ENCODE assay signal across 8 cellular contexts in the genomic region with DNA sequence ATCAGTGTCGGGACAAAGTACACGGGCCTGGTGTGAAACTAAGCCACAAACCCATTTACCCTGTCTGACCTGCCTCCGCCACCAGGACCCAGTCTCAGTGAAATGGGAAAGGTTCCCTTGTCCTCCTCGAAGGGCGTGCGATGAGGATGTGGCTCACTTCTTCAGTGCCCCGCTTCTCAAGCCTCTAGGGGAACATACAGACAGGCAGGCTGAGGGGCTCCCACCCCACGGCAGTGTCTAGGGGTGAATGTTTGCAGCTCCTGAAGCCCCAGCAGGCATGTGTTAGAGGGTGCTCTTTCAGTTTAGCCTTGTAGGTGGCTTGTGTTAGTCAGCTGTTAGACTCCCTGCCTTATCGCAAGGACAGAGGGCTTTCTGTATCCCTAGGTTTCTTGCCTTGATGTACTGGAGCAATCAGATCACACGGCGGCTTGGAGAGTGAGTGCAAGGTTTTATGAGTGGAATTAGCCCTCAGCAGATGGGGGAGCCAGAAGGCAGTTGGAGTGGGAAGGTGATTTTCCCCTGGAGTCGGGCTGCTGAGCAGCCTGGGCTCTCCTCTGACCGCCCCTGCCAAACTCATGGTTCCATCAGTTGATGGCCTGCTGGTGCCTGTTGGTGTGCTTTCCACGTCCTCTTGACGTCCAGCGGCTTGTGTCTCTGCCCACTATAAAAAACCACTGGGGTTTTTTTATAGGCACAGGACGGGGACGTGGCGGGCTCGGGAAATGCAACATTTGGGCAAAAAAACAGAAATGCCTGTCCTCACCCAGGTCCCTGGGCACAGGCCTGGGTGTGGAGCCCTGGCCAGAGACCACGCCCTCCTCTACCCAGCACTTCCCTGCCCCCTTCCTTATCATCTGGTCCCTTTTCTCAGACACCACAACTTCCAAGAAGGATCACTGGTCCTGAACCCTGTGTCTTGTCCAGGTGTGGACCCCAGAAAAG. TPM values are rescaled to one million over a fixed set of nuclear protein-coding genes. Genes with fewer than 3 reads are reported as not detected.
DNase-seq lines count a peak whose midpoint lies in the region; ATAC-seq and TF ChIP-seq lines count a peak whose summit lies in the region.

No MANE protein-coding gene starts in this region.

- peak overlapping the region; percentile 86 for H3K4me3 Mint-ChIP-seq in CD8-positive, alpha-beta T cell

- peak overlapping the region; percentile 94 for H3K9ac ChIP-seq in NT2/D1 (ENCODE audit: insufficient read length, low read depth)

- peak overlapping the region; percentile 84 for H3K4me3 ChIP-seq in CD8-positive, alpha-beta T cell (ENCODE audit: low read depth, low read length)
- H3K4me3 ChIP-seq in NT2/D1 (ENCODE audit: insufficient read length, low read depth) (peak overlapping the region; percentile 89), ascending aorta (peak overlapping the region; percentile 74 to 91), thymus (ENCODE audit: low read length) (peak overlapping the region; percentile 92)

- peak in 2 of 7 experiments; percentile 19 to 53 for DNase-seq in CD8-positive, alpha-beta T cell
- DNase-seq in NT2/D1 (ENCODE audit: low read depth, low spot score) (no peak), ascending aorta (ENCODE audit: low spot score in 2 of 2) (no peak), left kidney (ENCODE audit: low read depth, low spot score) (peak; percentile 49), amygdala (lab: John Stamatoyannopoulos, UW) (no peak)

- no peak for TF ChIP-seq CTCF in CD8-positive, alpha-beta T cell (IDR thresholded peaks at IDR 0.05)
- no peak for TF ChIP-seq CTCF in ascending aorta (IDR thresholded peaks at IDR 0.05)

- peaks cover 11% of the 10 kb centered on the region for H3K4me1 ChIP-seq in CD8-positive, alpha-beta T cell (ENCODE audit: insufficient read depth, low read length)
- peaks cover 18% of the 10 kb centered on the region for H3K4me1 ChIP-seq in NT2/D1 (ENCODE audit: insufficient read depth, insufficient read length)
- H3K4me1 ChIP-seq in ascending aorta: peaks cover 3 to 16% of the 10 kb centered on the region in 2 donors
- peaks cover 13% of the 10 kb centered on the region for H3K4me1 ChIP-seq in thymus (ENCODE audit: control insufficient read depth, insufficient read depth, low read length)

- intact Hi-C loops in CD8-positive, alpha-beta T cell (cut with DNase I, micrococcal nuclease): loop anchor here in 1 of 2 experiments (2.0 kb wide), 1 partner anchor 72 kb away; the partner anchor contains the start of gene SNX8
- intact Hi-C loops in ascending aorta (cut with DNase I): loop anchor here (2.0 to 5.0 kb wide), 3 partner anchors 69 to 160 kb away; partner anchors contain the start of genes CHST12, EIF3B and SNX8

- peaks cover 12% of the 10 kb centered on the region for H3K4me1 Mint-ChIP-seq in CD8-positive, alpha-beta T cell (ENCODE audit: low read depth)

- peak overlapping the region; percentile 63 for H3K27ac ChIP-seq in CD8-positive, alpha-beta T cell (ENCODE audit: low read depth, low read length)
- H3K27ac ChIP-seq in ascending aorta (peak overlapping the region; percentile 27 to 52), thymus (ENCODE audit: low read depth) (peak overlapping the region; percentile 79)

- peak overlapping the region; percentile 80 for H3K27ac Mint-ChIP-seq in CD8-positive, alpha-beta T cell

- peaks cover 39% of the 10 kb centered on the region for H3K36me3 Mint-ChIP-seq in CD8-positive, alpha-beta T cell

- H3K27me3 Mint-ChIP-seq in CD8-positive, alpha-beta T cell (ENCODE audit: low read depth): no peaks in the 10 kb centered on the region

- WGBS in thymus: 46% methylated on average over 21 of the region's 21 CpGs

- CTCF ChIA-PET in CD8-positive, alpha-beta T cell (lab: Charles Lee): no interaction called here

- POLR2A ChIA-PET in CD8-positive, alpha-beta T cell (lab: Charles Lee): interaction anchor here (0.6 to 2.0 kb wide), 4 partner anchors 11 to 123 kb away, joined by 3 to 7 read pairs (median 4); partner anchors contain the start of genes EIF3B and MAD1L1

- no peaks in the 10 kb centered on the region for H3K27me3 ChIP-seq in CD8-positive, alpha-beta T cell (ENCODE audit: insufficient read depth, low read length)
- H3K27me3 ChIP-seq in NT2/D1 (ENCODE audit: insufficient read depth, insufficient read length) (no peaks in the 10 kb centered on the region), ascending aorta (no peaks in the 10 kb centered on the region), thymus (ENCODE audit: control insufficient read depth, insufficient read depth) (no peaks in the 10 kb centered on the region)

- ATAC-seq in CD8-positive, alpha-beta T cell: peak; percentile 58
- ATAC-seq in GM21515 (IDR thresholded peaks at IDR 0.05; ENCODE audit: unreplicated experiment): peak; percentile 29
- ATAC-seq in HG03108 (IDR thresholded peaks at IDR 0.05; ENCODE audit: unreplicated experiment): no peak

- no peaks in the 10 kb centered on the region for H3K9me3 Mint-ChIP-seq in CD8-positive, alpha-beta T cell

- peaks cover 10% of the 10 kb centered on the region for H3K36me3 ChIP-seq in CD8-positive, alpha-beta T cell (ENCODE audit: insufficient read depth, low read length)
- H3K36me3 ChIP-seq in NT2/D1 (ENCODE audit: insufficient read depth, insufficient read length, low read length): peaks cover 63% of the 10 kb centered on the region
- H3K36me3 ChIP-seq in ascending aorta: peaks cover 13 to 18% of the 10 kb centered on the region in 2 donors
- peaks cover 25% of the 10 kb centered on the region for H3K36me3 ChIP-seq in thymus (ENCODE audit: control insufficient read depth, insufficient read depth)

- no peaks in the 10 kb centered on the region for H3K9me3 ChIP-seq in CD8-positive, alpha-beta T cell (ENCODE audit: low read length)
- H3K9me3 ChIP-seq in NT2/D1 (ENCODE audit: insufficient read depth, low read length): no peaks in the 10 kb centered on the region
- H3K9me3 ChIP-seq in ascending aorta: no peaks in the 10 kb centered on the region
- no peaks in the 10 kb centered on the region for H3K9me3 ChIP-seq in thymus (ENCODE audit: control insufficient read depth)

RNA-seq across cellular contexts. Expression of gene NUDT1, which starts 0.8 kb away (rescaled TPM):
- 10 to 100 TPM in 1 of 2 experiments, 1 to 10 TPM in 1; 9.0 to 10.6 TPM for total RNA-seq in CD8-positive, alpha-beta T cell
- 9.0 TPM for total RNA-seq in ascending aorta
- 37.5 TPM for polyA plus RNA-seq in thymus

RNA-seq across cellular contexts. Expression of gene MRM2, which starts 0.8 kb away (rescaled TPM):
- total RNA-seq in CD8-positive, alpha-beta T cell: 1 to 10 TPM; 4.5 to 5.1 TPM
- total RNA-seq in ascending aorta: 6.7 TPM
- polyA plus RNA-seq in thymus: 24.6 TPM

RNA-seq across cellular contexts. Expression of gene MAD1L1, which starts 10.1 kb away (rescaled TPM):
- total RNA-seq in CD8-positive, alpha-beta T cell: 10 to 100 TPM; 88.7 to 91.0 TPM
- 59.6 TPM for total RNA-seq in ascending aorta
- polyA plus RNA-seq in thymus: 93.3 TPM
